In the genomic region with DNA sequence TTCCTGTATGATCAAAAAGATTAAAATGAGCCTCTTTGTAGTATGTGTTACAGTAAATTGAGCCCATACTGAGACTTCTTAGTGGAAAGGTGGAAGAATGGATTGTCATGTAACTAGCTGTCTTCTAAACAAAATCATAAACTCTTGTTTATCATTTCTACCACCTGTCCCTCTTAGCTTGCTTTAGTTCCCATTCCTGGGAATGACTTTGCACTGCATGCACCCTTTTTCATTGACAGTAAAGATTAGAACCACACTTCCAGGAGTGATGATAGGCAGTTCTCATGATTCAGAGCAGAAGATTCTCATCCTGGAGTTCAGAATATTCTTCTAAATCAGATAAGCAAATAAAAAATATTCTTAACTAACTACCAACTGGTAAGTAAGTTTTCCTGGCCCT, we compare ENCODE assay signal across 22 cellular contexts. TPM values are rescaled to one million over a fixed set of nuclear protein-coding genes. Genes with fewer than 3 reads are reported as not detected.
"Had no signal": no experiment of that assay in that cellular context is flagged by ENCODE, and none has a peak within 500 bp of the region (broad histone marks: within the 10 kb centered on the region; RNA-seq: fewer than 3 reads in every experiment).

No MANE protein-coding gene starts in this region.

- H3K9me3 ChIP-seq: body of pancreas, esophagus muscularis mucosa, left lung, mucosa of descending colon, right atrium auricular region, suprapubic skin had no signal

- H3K4me3 Mint-ChIP-seq: nephron progenitor cell, type B pancreatic cell had no signal

- ATAC-seq: activated naive CD4-positive, alpha-beta T cell treated with anti-CD3 and anti-CD28 coated beads, Interleukin-2, amount 50 U/mL, for 72 hours; body of pancreas; left lung; mucosa of descending colon; stimulated activated naive CD8-positive, alpha-beta T cell treated with anti-CD3 and anti-CD28 coated beads, Interleukin-15, Interleukin-2, amounts not matched to agents 100 U/mL and 50 U/mL, for 24 hours had no signal

- H3K79me2 ChIP-seq: hepatocyte had no signal

- H2AFZ ChIP-seq: hepatocyte had no signal

- H3K27me3 ChIP-seq: body of pancreas, esophagus muscularis mucosa, hepatocyte, left lung, right atrium auricular region, suprapubic skin had no signal

- H3K9me3 Mint-ChIP-seq: activated naive CD4-positive, alpha-beta T cell treated with anti-CD3 and anti-CD28 coated beads, Interleukin-2, amount 50 U/mL, for 72 hours; nephron progenitor cell; type B pancreatic cell had no signal

- H3K27ac ChIP-seq: body of pancreas, coronary artery, esophagus muscularis mucosa, hepatocyte, left lung, right atrium auricular region, skin epidermis, suprapubic skin had no signal

- H3K4me1 ChIP-seq: esophagus muscularis mucosa, left lung, right atrium auricular region, suprapubic skin had no signal

- H3K27me3 Mint-ChIP-seq: type B pancreatic cell had no signal

- DNase-seq: activated effector memory CD4-positive, alpha-beta T cell treated with Interleukin-2 at 50 U/mL for 16 hours; activated T-cell treated with anti-CD3 and anti-CD28 coated beads, Interleukin-2, amount 50 U/mL, for 1 hour; amygdala; body of pancreas; central memory CD4-positive, alpha-beta T cell; left lung; mammary epithelial cell; mucosa of descending colon; nephron progenitor cell; occipital lobe; stimulated activated CD4-positive, alpha-beta T cell treated with anti-CD3 and anti-CD28 coated beads, Interleukin-4, amount 100 ng/mL, for 24 hours; stimulated activated naive CD8-positive, alpha-beta T cell treated with anti-CD3 and anti-CD28 coated beads, Interleukin-15, Interleukin-2, amounts not matched to agents 100 U/mL and 50 U/mL, for 24 hours; T-helper 2 cell had no signal

- H3K4me2 ChIP-seq: hepatocyte had no signal

- H3K4me3 ChIP-seq: body of pancreas, coronary artery, esophagus muscularis mucosa, hepatocyte, left lung, mucosa of descending colon, right atrium auricular region, skin epidermis, suprapubic skin had no signal

- H3K27ac Mint-ChIP-seq: activated naive CD4-positive, alpha-beta T cell treated with anti-CD3 and anti-CD28 coated beads, Interleukin-2, amount 50 U/mL, for 72 hours; nephron progenitor cell; progenitor cell of endocrine pancreas had no signal

RNA-seq across cellular contexts. Expression of a gene that starts 55.0 kb away (rescaled TPM):
- total RNA-seq: body of pancreas, progenitor cell of endocrine pancreas had no signal
